In genomic region chr15:66275352-66275751, GRCh38 we compare ENCODE assay signal across 42 cellular contexts. TPM values are rescaled to one million over a fixed set of nuclear protein-coding genes. Genes with fewer than 3 reads are reported as not detected.
"Had no signal": no experiment of that assay in that cellular context is flagged by ENCODE, and none has a peak within 500 bp of the region (broad histone marks: within the 10 kb centered on the region; RNA-seq: fewer than 3 reads in every experiment).

No MANE protein-coding gene starts in this region.

- H3K4me1 Mint-ChIP-seq: activated naive CD8-positive, alpha-beta T cell treated with anti-CD3 and anti-CD28 coated beads for 36 hours; activated T-helper 17 cell treated with anti-CD3 and anti-CD28 coated beads, Interleukin-2, amount 50 U/mL, for 72 hours; central memory CD8-positive, alpha-beta T cell had no signal

- H3K27me3 Mint-ChIP-seq: activated naive CD8-positive, alpha-beta T cell; activated naive CD8-positive, alpha-beta T cell treated with anti-CD3 and anti-CD28 coated beads for 36 hours; activated naive CD8-positive, alpha-beta T cell treated with anti-CD3 and anti-CD28 coated beads, Interleukin-2, amount 50 U/mL, for 24 hours had no signal

- FAIRE-seq: astrocyte, bronchial epithelial cell had no signal

- H3K9me3 ChIP-seq: adrenal gland, body of pancreas, breast epithelium had no signal

- H3K36me3 ChIP-seq: adrenal gland, ascending aorta, brain microvascular endothelial cell, breast epithelium, cardiac muscle cell had no signal

- H3K27ac Mint-ChIP-seq: activated naive CD4-positive, alpha-beta T cell treated with anti-CD3 and anti-CD28 coated beads for 36 hours; activated naive CD4-positive, alpha-beta T cell treated with anti-CD3 and anti-CD28 coated beads, Interleukin-2, amount 10 ng/mL, durations not matched to agents 7 days and 5 days; activated naive CD4-positive, alpha-beta T cell treated with anti-CD3 and anti-CD28 coated beads, Interleukin-2, amount 50 U/mL, for 24 hours; activated naive CD4-positive, alpha-beta T cell treated with anti-CD3 and anti-CD28 coated beads, Interleukin-2, amount 50 U/mL, for 72 hours; activated naive CD8-positive, alpha-beta T cell; activated naive CD8-positive, alpha-beta T cell treated with anti-CD3 and anti-CD28 coated beads for 36 hours; activated naive CD8-positive, alpha-beta T cell treated with anti-CD3 and anti-CD28 coated beads, Interleukin-2, amount 10 ng/mL, durations not matched to agents 7 days and 5 days; activated naive CD8-positive, alpha-beta T cell treated with anti-CD3 and anti-CD28 coated beads, Interleukin-2, amount 50 U/mL, for 24 hours; activated T-cell treated with anti-CD3 and anti-CD28 coated beads, Interleukin-2, amount 50 U/mL, for 24 hours; activated T-cell treated with anti-CD3 and anti-CD28 coated beads, Interleukin-2, amount 50 U/mL, for 72 hours; activated T-helper 1 cell treated with anti-CD3 and anti-CD28 coated beads, Interleukin-12 subunit alpha, Interleukin-12 subunit beta, Interleukin-2, Interleukin-4 antibody, amounts not matched to agents 30 ng/mL and 10 ng/mL and 1 ng/mL, durations not matched to agents 14 hours and 24 hours and 36 hours; activated T-helper 17 cell treated with anti-CD3 and anti-CD28 coated beads, Interleukin-2, amount 50 U/mL, for 72 hours; activated T-helper 2 cell treated with anti-CD3 and anti-CD28 coated beads, Interferon-gamma antibody, Interleukin-2, Interleukin-4, amounts not matched to agents 10 μg/mL and 5 μg/mL and 100 μg/mL, durations not matched to agents 14 hours and 24 hours and 36 hours; brain had no signal

- DNase-seq: activated effector memory CD4-positive, alpha-beta T cell treated with anti-CD3 and anti-CD28 coated beads, Interleukin-2, amount 50 U/mL, for 16 hours; activated effector memory CD4-positive, alpha-beta T cell treated with Interleukin-2 at 50 U/mL for 16 hours; activated gamma-delta T cell; activated gamma-delta T cell treated with Interleukin-2 at 50 U/mL for 16 hours; activated naive CD4-positive, alpha-beta T cell; activated naive CD4-positive, alpha-beta T cell treated with anti-CD3 and anti-CD28 coated beads for 36 hours; activated naive CD4-positive, alpha-beta T cell treated with anti-CD3 and anti-CD28 coated beads, Interleukin-2, amount 10 ng/mL, durations not matched to agents 7 days and 5 days; activated naive CD4-positive, alpha-beta T cell treated with anti-CD3 and anti-CD28 coated beads, Interleukin-2, amount 50 U/mL, for 16 hours; activated naive CD4-positive, alpha-beta T cell treated with Interleukin-2 at 50 U/mL for 16 hours; activated naive CD8-positive, alpha-beta T cell treated with anti-CD3 and anti-CD28 coated beads for 36 hours; activated naive CD8-positive, alpha-beta T cell treated with anti-CD3 and anti-CD28 coated beads, Interleukin-2, amount 10 ng/mL, durations not matched to agents 7 days and 5 days; activated naive CD8-positive, alpha-beta T cell treated with anti-CD3 and anti-CD28 coated beads, Interleukin-2, amount 50 U/mL, for 24 hours; activated T-cell treated with anti-CD3 and anti-CD28 coated beads, Interleukin-2, amount 50 U/mL, for 1 hour; activated T-cell treated with anti-CD3 and anti-CD28 coated beads, Interleukin-2, amount 50 U/mL, for 24 hours; activated T-cell treated with anti-CD3 and anti-CD28 coated beads, Interleukin-2, amount 50 U/mL, for 4 hours; activated T-cell treated with anti-CD3 and anti-CD28 coated beads, Interleukin-2, amount 50 U/mL, for 48 hours; activated T-cell treated with anti-CD3 and anti-CD28 coated beads, Interleukin-2, amount 50 U/mL, for 72 hours; adrenal gland; amniotic stem cell; amygdala; anterior cingulate cortex; aorta; body of pancreas; brain microvascular endothelial cell; caudate nucleus; central memory CD4-positive, alpha-beta T cell; cerebellar nuclear complex had no signal

- H3K27ac ChIP-seq: adrenal gland, ascending aorta, body of pancreas, brain microvascular endothelial cell, breast epithelium, cardiac muscle cell had no signal

- ATAC-seq: activated naive CD4-positive, alpha-beta T cell treated with anti-CD3 and anti-CD28 coated beads, Interleukin-2, amount 50 U/mL, for 72 hours; activated naive CD8-positive, alpha-beta T cell treated with anti-CD3 and anti-CD28 coated beads, Interleukin-2, amount 50 U/mL, for 24 hours; activated T-cell treated with anti-CD3 and anti-CD28 coated beads, Interleukin-2, amount 50 U/mL, for 4 hours; activated T-cell treated with anti-CD3 and anti-CD28 coated beads, Interleukin-2, amount 50 U/mL, for 72 hours; activated T-helper 17 cell treated with anti-CD3 and anti-CD28 coated beads, Interleukin-2, amount 50 U/mL, for 72 hours; body of pancreas had no signal

- H3K9me3 Mint-ChIP-seq: activated naive CD4-positive, alpha-beta T cell treated with anti-CD3 and anti-CD28 coated beads for 36 hours; activated naive CD4-positive, alpha-beta T cell treated with anti-CD3 and anti-CD28 coated beads, Interleukin-2, amount 10 ng/mL, durations not matched to agents 7 days and 5 days; activated naive CD4-positive, alpha-beta T cell treated with anti-CD3 and anti-CD28 coated beads, Interleukin-2, amount 50 U/mL, for 24 hours; activated naive CD4-positive, alpha-beta T cell treated with anti-CD3 and anti-CD28 coated beads, Interleukin-2, amount 50 U/mL, for 72 hours; activated naive CD8-positive, alpha-beta T cell treated with anti-CD3 and anti-CD28 coated beads for 36 hours; activated naive CD8-positive, alpha-beta T cell treated with anti-CD3 and anti-CD28 coated beads, Interleukin-2, amount 10 ng/mL, durations not matched to agents 7 days and 5 days; activated T-cell treated with anti-CD3 and anti-CD28 coated beads, Interleukin-2, amount 50 U/mL, for 24 hours; activated T-cell treated with anti-CD3 and anti-CD28 coated beads, Interleukin-2, amount 50 U/mL, for 4 hours; activated T-cell treated with anti-CD3 and anti-CD28 coated beads, Interleukin-2, amount 50 U/mL, for 72 hours; activated T-helper 1 cell treated with anti-CD3 and anti-CD28 coated beads, Interleukin-12 subunit alpha, Interleukin-12 subunit beta, Interleukin-2, Interleukin-4 antibody, amounts not matched to agents 30 ng/mL and 10 ng/mL and 1 ng/mL, durations not matched to agents 14 hours and 24 hours and 36 hours; activated T-helper 17 cell treated with anti-CD3 and anti-CD28 coated beads, Interleukin-2, amount 50 U/mL, for 72 hours; activated T-helper 2 cell treated with anti-CD3 and anti-CD28 coated beads, Interferon-gamma antibody, Interleukin-2, Interleukin-4, amounts not matched to agents 10 μg/mL and 5 μg/mL and 100 μg/mL, durations not matched to agents 14 hours and 24 hours and 36 hours; central memory CD8-positive, alpha-beta T cell had no signal

- H3K4me3 Mint-ChIP-seq: activated naive CD4-positive, alpha-beta T cell treated with anti-CD3 and anti-CD28 coated beads for 36 hours; activated naive CD4-positive, alpha-beta T cell treated with anti-CD3 and anti-CD28 coated beads, Interleukin-2, amount 10 ng/mL, durations not matched to agents 7 days and 5 days; activated naive CD4-positive, alpha-beta T cell treated with anti-CD3 and anti-CD28 coated beads, Interleukin-2, amount 50 U/mL, for 24 hours; activated naive CD8-positive, alpha-beta T cell; activated naive CD8-positive, alpha-beta T cell treated with anti-CD3 and anti-CD28 coated beads for 36 hours; activated naive CD8-positive, alpha-beta T cell treated with anti-CD3 and anti-CD28 coated beads, Interleukin-2, amount 10 ng/mL, durations not matched to agents 7 days and 5 days; activated naive CD8-positive, alpha-beta T cell treated with anti-CD3 and anti-CD28 coated beads, Interleukin-2, amount 50 U/mL, for 24 hours; activated T-cell treated with anti-CD3 and anti-CD28 coated beads, Interleukin-2, amount 50 U/mL, for 24 hours; activated T-cell treated with anti-CD3 and anti-CD28 coated beads, Interleukin-2, amount 50 U/mL, for 4 hours; activated T-cell treated with anti-CD3 and anti-CD28 coated beads, Interleukin-2, amount 50 U/mL, for 72 hours; activated T-helper 1 cell treated with anti-CD3 and anti-CD28 coated beads, Interleukin-12 subunit alpha, Interleukin-12 subunit beta, Interleukin-2, Interleukin-4 antibody, amounts not matched to agents 30 ng/mL and 10 ng/mL and 1 ng/mL, durations not matched to agents 14 hours and 24 hours and 36 hours; activated T-helper 17 cell treated with anti-CD3 and anti-CD28 coated beads, Interleukin-2, amount 50 U/mL, for 72 hours; brain; central memory CD8-positive, alpha-beta T cell had no signal

- H3K4me1 ChIP-seq: adrenal gland, ascending aorta, body of pancreas, breast epithelium had no signal

- H3K27me3 ChIP-seq: adrenal gland, ascending aorta, body of pancreas, breast epithelium, cardiac muscle cell had no signal

- H3K36me3 Mint-ChIP-seq: activated naive CD4-positive, alpha-beta T cell treated with anti-CD3 and anti-CD28 coated beads, Interleukin-2, amount 10 ng/mL, durations not matched to agents 7 days and 5 days; activated naive CD4-positive, alpha-beta T cell treated with anti-CD3 and anti-CD28 coated beads, Interleukin-2, amount 50 U/mL, for 24 hours; activated naive CD4-positive, alpha-beta T cell treated with anti-CD3 and anti-CD28 coated beads, Interleukin-2, amount 50 U/mL, for 72 hours; activated naive CD8-positive, alpha-beta T cell; activated naive CD8-positive, alpha-beta T cell treated with anti-CD3 and anti-CD28 coated beads for 36 hours; brain had no signal

- H3K4me3 ChIP-seq: adrenal gland, ascending aorta, body of pancreas, breast epithelium, cardiac muscle cell had no signal

RNA-seq across cellular contexts. Expression of gene MEGF11, which starts 21.8 kb away (rescaled TPM):
- total RNA-seq: activated naive CD4-positive, alpha-beta T cell treated with anti-CD3 and anti-CD28 coated beads, Interleukin-2, amount 50 U/mL, for 72 hours; activated naive CD8-positive, alpha-beta T cell treated with anti-CD3 and anti-CD28 coated beads for 36 hours; activated naive CD8-positive, alpha-beta T cell treated with anti-CD3 and anti-CD28 coated beads, Interleukin-2, amount 10 ng/mL, durations not matched to agents 7 days and 5 days; activated T-cell treated with anti-CD3 and anti-CD28 coated beads, Interleukin-2, amount 50 U/mL, for 4 hours; activated T-cell treated with anti-CD3 and anti-CD28 coated beads, Interleukin-2, amount 50 U/mL, for 72 hours; activated T-helper 1 cell treated with anti-CD3 and anti-CD28 coated beads, Interleukin-12 subunit alpha, Interleukin-12 subunit beta, Interleukin-2, Interleukin-4 antibody, amounts not matched to agents 30 ng/mL and 10 ng/mL and 1 ng/mL, durations not matched to agents 14 hours and 24 hours and 36 hours; activated T-helper 17 cell treated with anti-CD3 and anti-CD28 coated beads, Interleukin-2, amount 50 U/mL, for 72 hours; activated T-helper 2 cell treated with anti-CD3 and anti-CD28 coated beads, Interferon-gamma antibody, Interleukin-2, Interleukin-4, amounts not matched to agents 10 μg/mL and 5 μg/mL and 100 μg/mL, durations not matched to agents 14 hours and 24 hours and 36 hours; aorta; ascending aorta; body of pancreas; breast epithelium; bronchial epithelial cell; cardiac septum; chondrocyte had no signal
- polyA plus RNA-seq: aorta, cardiac muscle cell had no signal
